ENCODE assay signal across 14 cellular contexts in genomic region chr3:139764936-139765335, GRCh38.
DNase-seq lines count a peak whose midpoint lies in the region; ATAC-seq and TF ChIP-seq lines count a peak whose summit lies in the region.
"Had no signal": no experiment of that assay in that cellular context is flagged by ENCODE, and none has a peak within 500 bp of the region (broad histone marks: within the 10 kb centered on the region; RNA-seq: fewer than 3 reads in every experiment).

No MANE protein-coding gene starts in this region.

- H3K27me3 Mint-ChIP-seq in effector memory CD8-positive, alpha-beta T cell: no peaks in the 10 kb centered on the region

- no peaks in the 10 kb centered on the region for H3K4me1 Mint-ChIP-seq in effector memory CD8-positive, alpha-beta T cell (ENCODE audit: low read depth in 2 of 2)
- H3K4me1 Mint-ChIP-seq: GM23338 had no signal

- H3K9me3 Mint-ChIP-seq in effector memory CD8-positive, alpha-beta T cell: no peaks in the 10 kb centered on the region
- H3K9me3 Mint-ChIP-seq: GM23338 had no signal

- DNase-seq in A172 (ENCODE audit: low spot score): peak; percentile 94
- DNase-seq in HS-5 (ENCODE audit: low read depth): peak; percentile 24
- DNase-seq in astrocyte of the cerebellum (ENCODE audit: low read depth): peak; percentile 86
- DNase-seq in glomerular visceral epithelial cell (ENCODE audit: extremely low spot score): peak; percentile 95
- DNase-seq in GM19238 (ENCODE audit: insufficient read length, low spot score): no peak
- no peak for DNase-seq in effector memory CD8-positive, alpha-beta T cell
- DNase-seq: DMS79 treated with DMSO at 0.1 percent for 48 hours, lower lobe of right lung, spleen, thyroid gland had no signal

- in situ Hi-C loops in astrocyte of the cerebellum (cut with HindIII; ENCODE audit: low sequenced_read_pairs): no loop called here

- no peak overlapping the region for H3K4me3 Mint-ChIP-seq in effector memory CD8-positive, alpha-beta T cell
- H3K4me3 Mint-ChIP-seq: GM23338 had no signal

- ATAC-seq in HG02981 (IDR thresholded peaks at IDR 0.05; ENCODE audit: unreplicated experiment) (no peak), GM19463 (IDR thresholded peaks at IDR 0.05; ENCODE audit: unreplicated experiment) (no peak)
- no peak for ATAC-seq in effector memory CD8-positive, alpha-beta T cell (replicated peaks)
- ATAC-seq: GM23338, lower lobe of right lung had no signal

- no peak for TF ChIP-seq CTCF in astrocyte of the cerebellum (IDR thresholded peaks at IDR 0.05; ENCODE audit: low read depth, low read length, missing control alignments)

- H3K36me3 Mint-ChIP-seq in effector memory CD8-positive, alpha-beta T cell (ENCODE audit: insufficient read depth): no peaks in the 10 kb centered on the region

- H3K4me3 ChIP-seq in astrocyte of the cerebellum (ENCODE audit: low read depth, low read length): no peak overlapping the region
- H3K4me3 ChIP-seq: GM23338, hepatocyte, lower lobe of right lung, spleen, thyroid gland had no signal

- H3K27ac Mint-ChIP-seq in effector memory CD8-positive, alpha-beta T cell: no peak overlapping the region
- H3K27ac Mint-ChIP-seq: GM23338 had no signal

Comparison
In these comparisons a context has a peak if more than half of its experiments do, and no peak if none do; other contexts are left out.
1. DNase-seq: peak in A172 (single experiment), HS-5 (single experiment), astrocyte of the cerebellum (single experiment) and glomerular visceral epithelial cell (single experiment); none in GM19238 (single experiment) and effector memory CD8-positive, alpha-beta T cell (0 of 3).